ENCODE assay signal across 8 cellular contexts in genomic region chr13:45615501-45616101, GRCh38. TPM values are rescaled to one million over a fixed set of nuclear protein-coding genes. Genes with fewer than 3 reads are reported as not detected.
DNase-seq lines count a peak whose midpoint lies in the region; ATAC-seq and TF ChIP-seq lines count a peak whose summit lies in the region.

Gene ERICH6B (minus strand): TSS chr13:45615739. CDS start chr13:45597005, 18,734 bp downstream.

- DNase-seq in activated CD4-positive, alpha-beta T cell treated with anti-CD3 and anti-CD28 coated beads for 36 hours: peak; percentile 48
- DNase-seq in activated CD4-positive, alpha-beta T cell treated with anti-CD3 and anti-CD28 coated beads for 1 hour: no peak
- no peak for DNase-seq in activated CD8-positive, alpha-beta T cell treated with anti-CD3 and anti-CD28 coated beads, Interleukin-2, amount 10 ng/mL, durations not matched to agents 7 days and 5 days
- no peak for DNase-seq in stimulated activated naive B cell treated with anti-CD40 and anti-IgM and Interleukin-4, amounts not matched to agents 10 μg/mL and 1 μg/mL and 100 μg/mL, for 72 hours
- no peak for DNase-seq in lower leg skin (ENCODE audit: low spot score in 2 of 2)
- no peak for DNase-seq in activated gamma-delta T cell treated with Interleukin-2 at 50 U/mL for 16 hours

- H3K9me3 Mint-ChIP-seq in activated CD4-positive, alpha-beta T cell treated with anti-CD3 and anti-CD28 coated beads for 36 hours (ENCODE audit: low read depth): no peaks in the 10 kb centered on the region
- no peaks in the 10 kb centered on the region for H3K9me3 Mint-ChIP-seq in activated CD8-positive, alpha-beta T cell treated with anti-CD3 and anti-CD28 coated beads, Interleukin-2, amount 10 ng/mL, durations not matched to agents 7 days and 5 days (ENCODE audit: insufficient read depth)
- peaks cover 0 to 7% of the 10 kb centered on the region in 2 donors for H3K9me3 Mint-ChIP-seq in stimulated activated naive B cell treated with anti-CD40 and anti-IgM and Interleukin-4, amounts not matched to agents 10 μg/mL and 1 μg/mL and 100 μg/mL, for 72 hours

- WGBS in lower leg skin, 2 donors: 7% methylated on average over 27 of the region's 27 CpGs

- intact Hi-C loops in activated CD4-positive, alpha-beta T cell treated with anti-CD3 and anti-CD28 coated beads for 36 hours (cut with DNase I, micrococcal nuclease): no loop called here
- intact Hi-C loops in lower leg skin (cut with DNase I; ENCODE audit: low total_unique reads): no loop called here

- H3K27me3 Mint-ChIP-seq in activated CD4-positive, alpha-beta T cell treated with anti-CD3 and anti-CD28 coated beads for 36 hours: peaks cover 38% of the 10 kb centered on the region
- H3K27me3 Mint-ChIP-seq in activated CD8-positive, alpha-beta T cell treated with anti-CD3 and anti-CD28 coated beads, Interleukin-2, amount 10 ng/mL, durations not matched to agents 7 days and 5 days (ENCODE audit: low read depth): peaks cover 60% of the 10 kb centered on the region
- peaks cover 54 to 65% of the 10 kb centered on the region in 2 donors for H3K27me3 Mint-ChIP-seq in stimulated activated naive B cell treated with anti-CD40 and anti-IgM and Interleukin-4, amounts not matched to agents 10 μg/mL and 1 μg/mL and 100 μg/mL, for 72 hours

- no peak within 1 kb of the TSS for H3K27ac Mint-ChIP-seq in activated CD4-positive, alpha-beta T cell treated with anti-CD3 and anti-CD28 coated beads for 36 hours
- H3K27ac Mint-ChIP-seq in activated CD8-positive, alpha-beta T cell treated with anti-CD3 and anti-CD28 coated beads, Interleukin-2, amount 10 ng/mL, durations not matched to agents 7 days and 5 days: no peak within 1 kb of the TSS
- no peak within 1 kb of the TSS for H3K27ac Mint-ChIP-seq in stimulated activated naive B cell treated with anti-CD40 and anti-IgM and Interleukin-4, amounts not matched to agents 10 μg/mL and 1 μg/mL and 100 μg/mL, for 72 hours

- CTCF ChIA-PET in activated CD4-positive, alpha-beta T cell treated with anti-CD3 and anti-CD28 coated beads for 36 hours (lab: Charles Lee): interaction anchor here (0.6 kb wide), 1 partner anchor 65 kb away, joined by 3 read pairs; no protein-coding TSS in a partner anchor
- CTCF ChIA-PET in activated CD8-positive, alpha-beta T cell treated with anti-CD3 and anti-CD28 coated beads, Interleukin-2, amount 10 ng/mL, durations not matched to agents 7 days and 5 days (lab: Charles Lee): no interaction called here

- H3K36me3 Mint-ChIP-seq in activated CD4-positive, alpha-beta T cell treated with anti-CD3 and anti-CD28 coated beads for 36 hours (ENCODE audit: low read depth): no peaks in the 10 kb centered on the region
- no peaks in the 10 kb centered on the region for H3K36me3 Mint-ChIP-seq in activated CD8-positive, alpha-beta T cell treated with anti-CD3 and anti-CD28 coated beads, Interleukin-2, amount 10 ng/mL, durations not matched to agents 7 days and 5 days (ENCODE audit: low read depth)
- H3K36me3 Mint-ChIP-seq in stimulated activated naive B cell treated with anti-CD40 and anti-IgM and Interleukin-4, amounts not matched to agents 10 μg/mL and 1 μg/mL and 100 μg/mL, for 72 hours: no peaks in the 10 kb centered on the region

- ATAC-seq in activated CD4-positive, alpha-beta T cell treated with anti-CD3 and anti-CD28 coated beads for 36 hours: peak; percentile 58
- ATAC-seq in activated CD8-positive, alpha-beta T cell treated with anti-CD3 and anti-CD28 coated beads, Interleukin-2, amount 10 ng/mL, durations not matched to agents 7 days and 5 days: peak; percentile 60
- ATAC-seq in stimulated activated naive B cell treated with anti-CD40 and anti-IgM and Interleukin-4, amounts not matched to agents 10 μg/mL and 1 μg/mL and 100 μg/mL, for 72 hours (replicated peaks): peak; percentile 31 to 64
- ATAC-seq in GM21390 (IDR thresholded peaks at IDR 0.05; ENCODE audit: unreplicated experiment): no peak

- H3K4me1 Mint-ChIP-seq in activated CD4-positive, alpha-beta T cell treated with anti-CD3 and anti-CD28 coated beads for 36 hours: peaks cover 8% of the 10 kb centered on the region
- peaks cover 2% of the 10 kb centered on the region for H3K4me1 Mint-ChIP-seq in activated CD8-positive, alpha-beta T cell treated with anti-CD3 and anti-CD28 coated beads, Interleukin-2, amount 10 ng/mL, durations not matched to agents 7 days and 5 days (ENCODE audit: low read depth)
- H3K4me1 Mint-ChIP-seq in stimulated activated naive B cell treated with anti-CD40 and anti-IgM and Interleukin-4, amounts not matched to agents 10 μg/mL and 1 μg/mL and 100 μg/mL, for 72 hours: peaks cover 4 to 5% of the 10 kb centered on the region in 2 donors

- TF ChIP-seq POLR2A in lower leg skin (IDR thresholded peaks at IDR 0.05): no peak

- peak within 1 kb of the TSS; percentile 42 for H3K4me3 ChIP-seq in iPS-11a (ENCODE audit: low read depth, low read length)
- no peak within 1 kb of the TSS for H3K4me3 ChIP-seq in lower leg skin (ENCODE audit: low read depth, poor library complexity, severe bottlenecking)

- POLR2A ChIA-PET in activated CD4-positive, alpha-beta T cell treated with anti-CD3 and anti-CD28 coated beads for 36 hours (lab: Charles Lee): no interaction called here
- POLR2A ChIA-PET in activated CD8-positive, alpha-beta T cell treated with anti-CD3 and anti-CD28 coated beads, Interleukin-2, amount 10 ng/mL, durations not matched to agents 7 days and 5 days (lab: Charles Lee): no interaction called here

- H3K4me3 Mint-ChIP-seq in activated CD4-positive, alpha-beta T cell treated with anti-CD3 and anti-CD28 coated beads for 36 hours: no peak within 1 kb of the TSS
- H3K4me3 Mint-ChIP-seq in activated CD8-positive, alpha-beta T cell treated with anti-CD3 and anti-CD28 coated beads, Interleukin-2, amount 10 ng/mL, durations not matched to agents 7 days and 5 days: no peak within 1 kb of the TSS
- no peak within 1 kb of the TSS for H3K4me3 Mint-ChIP-seq in stimulated activated naive B cell treated with anti-CD40 and anti-IgM and Interleukin-4, amounts not matched to agents 10 μg/mL and 1 μg/mL and 100 μg/mL, for 72 hours

- no peak for TF ChIP-seq CTCF in lower leg skin (IDR thresholded peaks at IDR 0.05)

RNA-seq across cellular contexts. Expression of gene ERICH6B, which starts in this region (rescaled TPM):
- not detected for total RNA-seq in activated CD4-positive, alpha-beta T cell treated with anti-CD3 and anti-CD28 coated beads for 36 hours
- not detected for total RNA-seq in activated CD8-positive, alpha-beta T cell treated with anti-CD3 and anti-CD28 coated beads, Interleukin-2, amount 10 ng/mL, durations not matched to agents 7 days and 5 days
- total RNA-seq in lower leg skin: not detected

Comparison
In these comparisons a context has a peak if more than half of its experiments do, and no peak if none do; other contexts are left out.
1. Peak in DNase-seq and ATAC-seq in activated CD4-positive, alpha-beta T cell treated with anti-CD3 and anti-CD28 coated beads for 36 hours; RNA of the gene not detected or under 1 TPM.
2. Peak in ATAC-seq in activated CD8-positive, alpha-beta T cell treated with anti-CD3 and anti-CD28 coated beads, Interleukin-2, amount 10 ng/mL, durations not matched to agents 7 days and 5 days; RNA of the gene not detected or under 1 TPM.